In genomic region chr4:137451150-137451850, GRCh38 we compare ENCODE assay signal across 17 cellular contexts.
"Had no signal": no experiment of that assay in that cellular context is flagged by ENCODE, and none has a peak within 500 bp of the region (broad histone marks: within the 10 kb centered on the region; RNA-seq: fewer than 3 reads in every experiment).

No MANE protein-coding gene starts in this region.

- H3K4me1 Mint-ChIP-seq: activated B cell treated with CpG ODN at 0.5 μM for 24 hours; activated CD4-positive, alpha-beta T cell treated with anti-CD3 and anti-CD28 coated beads, Interleukin-2, amount 10 ng/mL, durations not matched to agents 24 days and 14 days; activated naive CD8-positive, alpha-beta T cell treated with anti-CD3 and anti-CD28 coated beads for 36 hours; central memory CD8-positive, alpha-beta T cell; stimulated activated naive B cell treated with anti-CD40 and anti-IgM and Interleukin-4, amounts not matched to agents 10 μg/mL and 1 μg/mL and 100 μg/mL, for 72 hours had no signal

- H3K9me3 ChIP-seq: heart left ventricle, lower lobe of right lung, tibial artery had no signal

- H3K4me1 ChIP-seq: heart left ventricle, lower lobe of right lung, parathyroid adenoma had no signal

- H3K9ac ChIP-seq: parathyroid adenoma had no signal

- ATAC-seq: heart left ventricle; lower lobe of right lung; stimulated activated naive B cell treated with anti-CD40 and anti-IgM and Interleukin-4, amounts not matched to agents 10 μg/mL and 1 μg/mL and 100 μg/mL, for 72 hours had no signal

- H3K36me3 ChIP-seq: brain microvascular endothelial cell, heart left ventricle, lower lobe of right lung, tibial artery had no signal

- H3K27me3 ChIP-seq: brain microvascular endothelial cell, heart left ventricle, tibial artery had no signal

- H3K4me3 Mint-ChIP-seq: activated B cell treated with CpG ODN at 0.5 μM for 24 hours; activated CD4-positive, alpha-beta T cell treated with anti-CD3 and anti-CD28 coated beads, Interleukin-2, amount 10 ng/mL, durations not matched to agents 24 days and 14 days; activated naive CD8-positive, alpha-beta T cell treated with anti-CD3 and anti-CD28 coated beads for 36 hours; central memory CD8-positive, alpha-beta T cell; stimulated activated naive B cell treated with anti-CD40 and anti-IgM and Interleukin-4, amounts not matched to agents 10 μg/mL and 1 μg/mL and 100 μg/mL, for 72 hours had no signal

- H3K36me3 Mint-ChIP-seq: activated naive CD8-positive, alpha-beta T cell treated with anti-CD3 and anti-CD28 coated beads for 36 hours; stimulated activated naive B cell treated with anti-CD40 and anti-IgM and Interleukin-4, amounts not matched to agents 10 μg/mL and 1 μg/mL and 100 μg/mL, for 72 hours had no signal

- DNase-seq: activated B cell treated with CpG ODN at 0.5 μM for 24 hours; activated CD4-positive, alpha-beta T cell treated with anti-CD3 and anti-CD28 coated beads, Interleukin-2, amount 10 ng/mL, durations not matched to agents 24 days and 14 days; activated CD8-positive, alpha-beta memory T cell treated with anti-CD3 and anti-CD28 coated beads for 24 hours; activated naive CD8-positive, alpha-beta T cell treated with anti-CD3 and anti-CD28 coated beads for 36 hours; amygdala; brain microvascular endothelial cell; effector CD8-positive, alpha-beta T cell; heart left ventricle; lower lobe of right lung; midbrain; retina; stimulated activated CD4-positive, alpha-beta T cell treated with anti-CD3 and anti-CD28 coated beads, Interleukin-4, amount 100 ng/mL, for 1 hour; stimulated activated naive B cell treated with anti-CD40 and anti-IgM and Interleukin-4, amounts not matched to agents 10 μg/mL and 1 μg/mL and 100 μg/mL, for 72 hours; SW 1271; tibial artery had no signal

- H3K27ac Mint-ChIP-seq: activated B cell treated with CpG ODN at 0.5 μM for 24 hours; activated CD4-positive, alpha-beta T cell treated with anti-CD3 and anti-CD28 coated beads, Interleukin-2, amount 10 ng/mL, durations not matched to agents 24 days and 14 days; activated naive CD8-positive, alpha-beta T cell treated with anti-CD3 and anti-CD28 coated beads for 36 hours; stimulated activated naive B cell treated with anti-CD40 and anti-IgM and Interleukin-4, amounts not matched to agents 10 μg/mL and 1 μg/mL and 100 μg/mL, for 72 hours had no signal

- H3K27me3 Mint-ChIP-seq: activated B cell treated with CpG ODN at 0.5 μM for 24 hours; activated CD4-positive, alpha-beta T cell treated with anti-CD3 and anti-CD28 coated beads, Interleukin-2, amount 10 ng/mL, durations not matched to agents 24 days and 14 days; central memory CD8-positive, alpha-beta T cell; stimulated activated naive B cell treated with anti-CD40 and anti-IgM and Interleukin-4, amounts not matched to agents 10 μg/mL and 1 μg/mL and 100 μg/mL, for 72 hours had no signal

- H3K27ac ChIP-seq: brain microvascular endothelial cell, heart left ventricle, lower lobe of right lung, parathyroid adenoma, tibial artery had no signal

- H3K4me3 ChIP-seq: heart left ventricle, lower lobe of right lung, tibial artery had no signal
